ENCODE assay signal across 9 cellular contexts in the genomic region with DNA sequence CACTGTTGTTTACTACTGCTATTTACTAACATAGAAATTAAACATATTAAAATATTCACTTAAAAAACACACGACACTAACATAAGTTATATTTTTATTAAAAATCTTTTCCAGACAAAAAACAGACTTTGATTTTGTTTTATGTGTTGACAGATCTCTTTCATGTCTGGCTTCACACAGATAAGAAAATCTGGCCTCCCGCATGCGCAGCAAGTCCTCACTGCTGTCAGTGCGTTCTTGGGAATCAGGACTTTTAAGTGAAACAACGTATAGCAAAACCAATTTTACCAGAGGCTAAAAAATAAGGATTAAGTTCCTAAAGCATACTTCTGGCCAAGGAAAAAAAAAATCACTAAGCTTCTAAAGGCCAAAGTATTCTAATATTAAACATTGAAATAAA. TPM values are rescaled to one million over a fixed set of nuclear protein-coding genes. Genes with fewer than 3 reads are reported as not detected.
DNase-seq lines count a peak whose midpoint lies in the region; ATAC-seq, FAIRE-seq and TF ChIP-seq lines count a peak whose summit lies in the region.
"Had no signal": no experiment of that assay in that cellular context is flagged by ENCODE, and none has a peak within 500 bp of the region (broad histone marks: within the 10 kb centered on the region; RNA-seq: fewer than 3 reads in every experiment).

No MANE protein-coding gene starts in this region.

- no peaks in the 10 kb centered on the region for H3K9me3 Mint-ChIP-seq in activated CD4-positive, alpha-beta T cell treated with anti-CD3 and anti-CD28 coated beads for 36 hours (ENCODE audit: low read depth)
- no peaks in the 10 kb centered on the region for H3K9me3 Mint-ChIP-seq in activated CD4-positive, alpha-beta T cell treated with anti-CD3 and anti-CD28 coated beads, Interleukin-2, amount 10 ng/mL, durations not matched to agents 24 days and 14 days

- POLR2A ChIA-PET in activated CD4-positive, alpha-beta T cell treated with anti-CD3 and anti-CD28 coated beads for 36 hours (lab: Charles Lee), result interaction anchor here (0.6 kb wide), 2 partner anchors 38 to 53 kb away, joined by 3 to 4 read pairs; no protein-coding TSS in a partner anchor

- 2% methylated on average over 5 of the region's 5 CpGs for WGBS in smooth muscle cell (ENCODE audit: low lambda C conversion rate)

- peaks cover 77% of the 10 kb centered on the region for H3K79me2 ChIP-seq in smooth muscle cell (ENCODE audit: low read depth)

- no peaks in the 10 kb centered on the region for H3K27me3 ChIP-seq in smooth muscle cell (ENCODE audit: low read depth)

- H3K4me3 ChIP-seq in foreskin fibroblast (ENCODE audit: low read depth in 1 of 2, low read length in 2 of 2), result peak overlapping the region; percentile 84 to 96
- H3K4me3 ChIP-seq in smooth muscle cell, result peak overlapping the region; percentile 82

- H2AFZ ChIP-seq in smooth muscle cell (ENCODE audit: low read depth), result no peak overlapping the region

- H3K4me3 Mint-ChIP-seq in activated CD4-positive, alpha-beta T cell treated with anti-CD3 and anti-CD28 coated beads for 36 hours, result peak overlapping the region; percentile 98
- peak overlapping the region; percentile 95 for H3K4me3 Mint-ChIP-seq in activated CD4-positive, alpha-beta T cell treated with anti-CD3 and anti-CD28 coated beads, Interleukin-2, amount 10 ng/mL, durations not matched to agents 24 days and 14 days

- FAIRE-seq in HTR-8/SVneo (lab: Jason Lieb, UNC), result no peak
- FAIRE-seq: G401.6 had no signal

- peak; percentile 56 for DNase-seq in activated CD4-positive, alpha-beta T cell treated with anti-CD3 and anti-CD28 coated beads for 36 hours
- DNase-seq in activated CD4-positive, alpha-beta T cell treated with anti-CD3 and anti-CD28 coated beads for 1 hour, result no peak
- no peak for DNase-seq in activated CD4-positive, alpha-beta T cell treated with anti-CD3 and anti-CD28 coated beads, Interleukin-2, amount 10 ng/mL, durations not matched to agents 24 days and 14 days
- no peak for DNase-seq in foreskin fibroblast
- no peak for DNase-seq in smooth muscle cell (lab: John Stamatoyannopoulos, UW; ENCODE audit: unreplicated experiment)
- DNase-seq in HTR-8/SVneo (ENCODE audit: insufficient read length, low spot score), result no peak
- no peak for DNase-seq in NCI-H1694 (lab: John Stamatoyannopoulos, UW)
- DNase-seq in NCI-H524 (lab: John Stamatoyannopoulos, UW), result no peak

- H3K4me1 Mint-ChIP-seq in activated CD4-positive, alpha-beta T cell treated with anti-CD3 and anti-CD28 coated beads for 36 hours, result peaks cover 64% of the 10 kb centered on the region
- peaks cover 55% of the 10 kb centered on the region for H3K4me1 Mint-ChIP-seq in activated CD4-positive, alpha-beta T cell treated with anti-CD3 and anti-CD28 coated beads, Interleukin-2, amount 10 ng/mL, durations not matched to agents 24 days and 14 days

- peak overlapping the region; percentile 96 for H3K27ac Mint-ChIP-seq in activated CD4-positive, alpha-beta T cell treated with anti-CD3 and anti-CD28 coated beads for 36 hours
- peak overlapping the region; percentile 95 for H3K27ac Mint-ChIP-seq in activated CD4-positive, alpha-beta T cell treated with anti-CD3 and anti-CD28 coated beads, Interleukin-2, amount 10 ng/mL, durations not matched to agents 24 days and 14 days

- H3K4me1 ChIP-seq in smooth muscle cell (ENCODE audit: low read depth), result peaks cover 25% of the 10 kb centered on the region

- CTCF ChIA-PET in activated CD4-positive, alpha-beta T cell treated with anti-CD3 and anti-CD28 coated beads for 36 hours (lab: Charles Lee), result interaction anchor here (0.7 to 3.3 kb wide), 2 partner anchors 12 to 82 kb away, joined by 3 to 14 read pairs; no protein-coding TSS in a partner anchor

- H3K9me3 ChIP-seq in smooth muscle cell (replicated peaks; ENCODE audit: low read depth), result no peaks in the 10 kb centered on the region

- no peaks in the 10 kb centered on the region for H3K27me3 Mint-ChIP-seq in activated CD4-positive, alpha-beta T cell treated with anti-CD3 and anti-CD28 coated beads for 36 hours
- H3K27me3 Mint-ChIP-seq in activated CD4-positive, alpha-beta T cell treated with anti-CD3 and anti-CD28 coated beads, Interleukin-2, amount 10 ng/mL, durations not matched to agents 24 days and 14 days, result no peaks in the 10 kb centered on the region

- peak overlapping the region; percentile 99 for H3K27ac ChIP-seq in smooth muscle cell (ENCODE audit: low read depth)

- peaks cover 26% of the 10 kb centered on the region for H3F3A ChIP-seq in smooth muscle cell (ENCODE audit: low read depth)

- H4K20me1 ChIP-seq in smooth muscle cell (ENCODE audit: low read depth), result peaks cover 55% of the 10 kb centered on the region

- H3K36me3 Mint-ChIP-seq in activated CD4-positive, alpha-beta T cell treated with anti-CD3 and anti-CD28 coated beads for 36 hours (ENCODE audit: low read depth), result peaks cover 58% of the 10 kb centered on the region
- peaks cover 62% of the 10 kb centered on the region for H3K36me3 Mint-ChIP-seq in activated CD4-positive, alpha-beta T cell treated with anti-CD3 and anti-CD28 coated beads, Interleukin-2, amount 10 ng/mL, durations not matched to agents 24 days and 14 days (ENCODE audit: low read depth)

- peak overlapping the region; percentile 92 for H3K4me2 ChIP-seq in smooth muscle cell

- H3K36me3 ChIP-seq in smooth muscle cell (ENCODE audit: low read depth), result no peaks in the 10 kb centered on the region

- TF ChIP-seq CTCF in foreskin fibroblast (IDR thresholded peaks at IDR 0.05; ENCODE audit: low read depth, low read length), result no peak
- no peak for TF ChIP-seq CTCF in smooth muscle cell (IDR thresholded peaks at IDR 0.05; ENCODE audit: borderline replicate concordance, insufficient read depth, poor library complexity, severe bottlenecking)

- H3K9ac ChIP-seq in smooth muscle cell (ENCODE audit: low read depth), result peak overlapping the region; percentile 94

- intact Hi-C loops in activated CD4-positive, alpha-beta T cell treated with anti-CD3 and anti-CD28 coated beads for 36 hours (cut with DNase I, micrococcal nuclease), result no loop called here
- intact Hi-C loops in activated CD4-positive, alpha-beta T cell treated with anti-CD3 and anti-CD28 coated beads, Interleukin-2, amount 10 ng/mL, durations not matched to agents 24 days and 14 days (cut with micrococcal nuclease), result no loop called here

- no peak for ATAC-seq in activated CD4-positive, alpha-beta T cell treated with anti-CD3 and anti-CD28 coated beads for 36 hours

RNA-seq across cellular contexts. Expression of gene IDI1, which starts 1.2 kb away (rescaled TPM):
- total RNA-seq in activated CD4-positive, alpha-beta T cell treated with anti-CD3 and anti-CD28 coated beads for 36 hours, result 10 to 100 TPM; 40.4 to 66.0 TPM
- 74.6 and 75.5 TPM in 2 replicates for total RNA-seq in activated CD4-positive, alpha-beta T cell treated with anti-CD3 and anti-CD28 coated beads, Interleukin-2, amount 10 ng/mL, durations not matched to agents 24 days and 14 days
- total RNA-seq in smooth muscle cell, result 142 and 240 TPM in 2 replicates
- 136 and 165 TPM in 2 replicates for polyA plus RNA-seq in smooth muscle cell

RNA-seq across cellular contexts. Expression of gene WDR37, which starts 6.0 kb away (rescaled TPM):
- 10 to 100 TPM; 16.3 to 16.8 TPM for total RNA-seq in activated CD4-positive, alpha-beta T cell treated with anti-CD3 and anti-CD28 coated beads for 36 hours
- 17.4 and 18.1 TPM in 2 replicates for total RNA-seq in activated CD4-positive, alpha-beta T cell treated with anti-CD3 and anti-CD28 coated beads, Interleukin-2, amount 10 ng/mL, durations not matched to agents 24 days and 14 days
- 10.7 and 14.0 TPM in 2 replicates for total RNA-seq in smooth muscle cell
- polyA plus RNA-seq in smooth muscle cell, result 10.5 and 12.8 TPM in 2 replicates

RNA-seq across cellular contexts. Expression of gene IDI2, which starts 24.5 kb away (rescaled TPM):
- not detected for total RNA-seq in activated CD4-positive, alpha-beta T cell treated with anti-CD3 and anti-CD28 coated beads for 36 hours
- not detected in 2 replicates for total RNA-seq in activated CD4-positive, alpha-beta T cell treated with anti-CD3 and anti-CD28 coated beads, Interleukin-2, amount 10 ng/mL, durations not matched to agents 24 days and 14 days
- total RNA-seq in smooth muscle cell, result not detected in 2 replicates
- not detected in 2 replicates for polyA plus RNA-seq in smooth muscle cell
